8 cellular contexts compared by ENCODE assay signal in the genomic region with DNA sequence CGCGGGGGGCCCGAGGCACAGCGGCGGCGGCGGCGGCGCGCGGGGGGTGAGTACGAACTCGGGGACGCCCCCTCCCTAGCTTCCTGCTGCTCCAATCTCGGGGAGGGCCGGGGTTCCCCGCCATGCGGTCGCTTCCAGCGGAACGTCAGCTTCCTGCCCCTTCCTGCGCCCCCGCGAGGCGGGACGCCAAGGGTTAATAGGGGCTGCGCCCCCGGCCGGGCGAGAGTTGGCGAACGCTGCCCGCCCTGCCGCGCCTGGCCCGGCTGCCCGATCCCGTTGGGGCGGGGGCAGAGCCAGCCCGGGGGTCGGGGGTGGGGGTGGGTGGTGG. TPM values are rescaled to one million over a fixed set of nuclear protein-coding genes. Genes with fewer than 3 reads are reported as not detected.
A peak's percentile ranks its signal among the peaks of the same experiment; 100 is the strongest.
DNase-seq lines count a peak whose midpoint lies in the region; ATAC-seq and TF ChIP-seq lines count a peak whose summit lies in the region.

No MANE protein-coding gene starts in this region.

- H3K36me3 Mint-ChIP-seq in HFFc6 (ENCODE audit: low read depth) = peaks cover 8% of the 10 kb centered on the region
- H3K36me3 Mint-ChIP-seq in activated naive CD4-positive, alpha-beta T cell treated with anti-CD3 and anti-CD28 coated beads, Interleukin-2, amount 10 ng/mL, durations not matched to agents 7 days and 5 days = no peaks in the 10 kb centered on the region

- H3K4me3 ChIP-seq in iPS-18c (ENCODE audit: insufficient read depth, low read depth, low read length) = peak overlapping the region; percentile 77

- no peak for TF ChIP-seq CTCF in HFFc6 (IDR thresholded peaks at IDR 0.05)

- H3K4me1 Mint-ChIP-seq in HFFc6 (ENCODE audit: low read depth) = peaks cover 55% of the 10 kb centered on the region
- peaks cover 17% of the 10 kb centered on the region for H3K4me1 Mint-ChIP-seq in activated naive CD4-positive, alpha-beta T cell treated with anti-CD3 and anti-CD28 coated beads, Interleukin-2, amount 10 ng/mL, durations not matched to agents 7 days and 5 days

- no peaks in the 10 kb centered on the region for H3K9me3 Mint-ChIP-seq in HFFc6
- no peaks in the 10 kb centered on the region for H3K9me3 Mint-ChIP-seq in activated naive CD4-positive, alpha-beta T cell treated with anti-CD3 and anti-CD28 coated beads, Interleukin-2, amount 10 ng/mL, durations not matched to agents 7 days and 5 days

- H3K27me3 Mint-ChIP-seq in HFFc6 (ENCODE audit: insufficient read depth) = peaks cover 6% of the 10 kb centered on the region
- peaks cover 79% of the 10 kb centered on the region for H3K27me3 Mint-ChIP-seq in activated naive CD4-positive, alpha-beta T cell treated with anti-CD3 and anti-CD28 coated beads, Interleukin-2, amount 10 ng/mL, durations not matched to agents 7 days and 5 days

- CTCF ChIA-PET in activated naive CD4-positive, alpha-beta T cell treated with anti-CD3 and anti-CD28 coated beads, Interleukin-2, amount 10 ng/mL, durations not matched to agents 7 days and 5 days (lab: Charles Lee) = interaction anchor here (0.7 to 4.6 kb wide), 5 partner anchors 48 to 138 kb away, joined by 3 to 27 read pairs (median 3); no protein-coding TSS in a partner anchor

- H3K27ac Mint-ChIP-seq in HFFc6 = no peak overlapping the region
- H3K27ac Mint-ChIP-seq in activated naive CD4-positive, alpha-beta T cell treated with anti-CD3 and anti-CD28 coated beads, Interleukin-2, amount 10 ng/mL, durations not matched to agents 7 days and 5 days = no peak overlapping the region

- ATAC-seq in GM21367 (IDR thresholded peaks at IDR 0.05; ENCODE audit: unreplicated experiment) (no peak), HG03342 (IDR thresholded peaks at IDR 0.05; ENCODE audit: unreplicated experiment) (no peak)

- DNase-seq in HFFc6 = no peak
- DNase-seq in activated naive CD4-positive, alpha-beta T cell treated with anti-CD3 and anti-CD28 coated beads, Interleukin-2, amount 10 ng/mL, durations not matched to agents 7 days and 5 days = peak; percentile 51
- DNase-seq in stimulated activated CD4-positive, alpha-beta T cell treated with anti-CD3 and anti-CD28 coated beads, TNF-alpha, amount 100 ng/mL, for 4 hours (ENCODE audit: low read depth in 3 of 3) = peak in 2 of 3 experiments; percentile 2 to 4
- no peak for DNase-seq in NCI-H226
- no peak for DNase-seq in AG08396 (ENCODE audit: low spot score)

- H3K4me3 Mint-ChIP-seq in HFFc6 = peak overlapping the region; percentile 98
- peak overlapping the region; percentile 72 for H3K4me3 Mint-ChIP-seq in activated naive CD4-positive, alpha-beta T cell treated with anti-CD3 and anti-CD28 coated beads, Interleukin-2, amount 10 ng/mL, durations not matched to agents 7 days and 5 days

- H3K9me3 ChIP-seq in iPS-18c (ENCODE audit: control insufficient read depth, insufficient read depth, low read length) = no peaks in the 10 kb centered on the region

RNA-seq across cellular contexts. Expression of gene COL27A1, which starts 0.6 kb away (rescaled TPM):
- total RNA-seq in HFFc6 (2021; fragmentation: NEBNext Ultra II Directional; extraction: Animal tissue kit (Norgen Biotek cat#: 25700)) = 10 to 100 TPM; 22.2 to 24.1 (median 23.4) TPM

RNA-seq across cellular contexts. Expression of gene KIF12, which starts 56.8 kb away (rescaled TPM):
- not detected for total RNA-seq in HFFc6 (2021; fragmentation: NEBNext Ultra II Directional; extraction: Animal tissue kit (Norgen Biotek cat#: 25700))

Comparison
In these comparisons a context has a peak if more than half of its experiments do, and no peak if none do; other contexts are left out.
1. DNase-seq: peak in activated naive CD4-positive, alpha-beta T cell treated with anti-CD3 and anti-CD28 coated beads, Interleukin-2, amount 10 ng/mL, durations not matched to agents 7 days and 5 days (single experiment) and stimulated activated CD4-positive, alpha-beta T cell treated with anti-CD3 and anti-CD28 coated beads, TNF-alpha, amount 100 ng/mL, for 4 hours (2 of 3); none in HFFc6 (single experiment), NCI-H226 (single experiment) and AG08396 (single experiment).